12 cellular contexts compared by ENCODE assay signal in genomic region chr14:100664841-100665425, GRCh38.
DNase-seq lines count a peak whose midpoint lies in the region; ATAC-seq, FAIRE-seq and TF ChIP-seq lines count a peak whose summit lies in the region.
"Had no signal": no experiment of that assay in that cellular context is flagged by ENCODE, and none has a peak within 500 bp of the region (broad histone marks: within the 10 kb centered on the region; RNA-seq: fewer than 3 reads in every experiment).

No MANE protein-coding gene starts in this region.

- no peaks in the 10 kb centered on the region for H3K36me3 Mint-ChIP-seq in endodermal cell (ENCODE audit: low read depth)
- no peaks in the 10 kb centered on the region for H3K36me3 Mint-ChIP-seq in mesothelial cell of epicardium
- no peaks in the 10 kb centered on the region for H3K36me3 Mint-ChIP-seq in activated CD4-positive, alpha-beta T cell treated with anti-CD3 and anti-CD28 coated beads, Interleukin-2, amount 10 ng/mL, durations not matched to agents 24 days and 14 days (ENCODE audit: low read depth)

- H3K9ac ChIP-seq in endodermal cell (ENCODE audit: extremely low read depth, low read length, poor library complexity, severe bottlenecking) = no peak overlapping the region

- H3K9me3 ChIP-seq in MG63 (no peaks in the 10 kb centered on the region), endodermal cell (ENCODE audit: control insufficient read depth, low read length) (no peaks in the 10 kb centered on the region), transverse colon (no peaks in the 10 kb centered on the region)

- peak; percentile 28 for TF ChIP-seq CTCF in endodermal cell (conservative IDR thresholded peaks at IDR 0.05)
- TF ChIP-seq CTCF in mesothelial cell of epicardium (IDR thresholded peaks at IDR 0.05; ENCODE audit: unreplicated experiment) = no peak
- no peak for TF ChIP-seq CTCF in transverse colon (IDR thresholded peaks at IDR 0.05)

- H3K27ac ChIP-seq in endodermal cell (ENCODE audit: low read depth, low read length) = no peak overlapping the region
- H3K27ac ChIP-seq in transverse colon = peak overlapping the region; percentile 35 to 68 (median 47)
- H3K27ac ChIP-seq: cardiac muscle cell had no signal

- ATAC-seq in HG03039 (IDR thresholded peaks at IDR 0.05; ENCODE audit: unreplicated experiment) = no peak

- no peak for TF ChIP-seq EP300 in transverse colon (IDR thresholded peaks at IDR 0.05; ENCODE audit: low read depth)

- FAIRE-seq in RCC 7860 (lab: Jason Lieb, UNC) = no peak

- intact Hi-C loops in transverse colon (cut with DNase I; ENCODE audit: low total_unique reads) = loop anchor here (5.0 kb wide), 1 partner anchor 967 kb away; no protein-coding TSS in a partner anchor
- intact Hi-C loops in activated CD4-positive, alpha-beta T cell treated with anti-CD3 and anti-CD28 coated beads, Interleukin-2, amount 10 ng/mL, durations not matched to agents 24 days and 14 days (cut with micrococcal nuclease) = no loop called here

- H3K36me3 ChIP-seq in MG63 (no peaks in the 10 kb centered on the region), endodermal cell (ENCODE audit: control insufficient read depth, insufficient read depth, low read length) (no peaks in the 10 kb centered on the region), transverse colon (no peaks in the 10 kb centered on the region)
- H3K36me3 ChIP-seq: cardiac muscle cell had no signal

- H3K4me3 ChIP-seq in MG63 = no peak overlapping the region
- H3K4me3 ChIP-seq in endodermal cell (ENCODE audit: low read length) = no peak overlapping the region
- H3K4me3 ChIP-seq in transverse colon = no peak overlapping the region
- H3K4me3 ChIP-seq: cardiac muscle cell had no signal

- H3K4me3 Mint-ChIP-seq in endodermal cell = no peak overlapping the region
- H3K4me3 Mint-ChIP-seq in mesothelial cell of epicardium = no peak overlapping the region
- no peak overlapping the region for H3K4me3 Mint-ChIP-seq in activated CD4-positive, alpha-beta T cell treated with anti-CD3 and anti-CD28 coated beads, Interleukin-2, amount 10 ng/mL, durations not matched to agents 24 days and 14 days
- H3K4me3 Mint-ChIP-seq: IgD-negative memory B cell had no signal

- H3K4me1 ChIP-seq in endodermal cell (ENCODE audit: control insufficient read depth, insufficient read depth, low read length) = peaks cover 14% of the 10 kb centered on the region
- peaks cover 7 to 35% (median 28%) of the 10 kb centered on the region in 4 donors for H3K4me1 ChIP-seq in transverse colon

- no peak for TF ChIP-seq POLR2A in transverse colon (IDR thresholded peaks at IDR 0.05)

- H3K27me3 ChIP-seq in MG63 (no peaks in the 10 kb centered on the region), endodermal cell (ENCODE audit: control insufficient read depth, insufficient read depth, low read length, poor library complexity, severe bottlenecking) (no peaks in the 10 kb centered on the region), transverse colon (no peaks in the 10 kb centered on the region)

- 90 to 93% methylated on average over 6 to 13 of the region's 13 CpGs for WGBS in endodermal cell (ENCODE audit: insufficient coverage in 1 of 2, insufficient read length in 1 of 2), 2 experiments
- WGBS in transverse colon (ENCODE audit: low coverage in 1 of 2), 2 donors = 40 to 47% methylated on average over 2 to 13 of the region's 13 CpGs

- DNase-seq in MG63 = peak; percentile 56
- peak; percentile 51 for DNase-seq in endodermal cell
- no peak for DNase-seq in mesothelial cell of epicardium (ENCODE audit: low spot score in 2 of 2, unreplicated experiment in 2 of 2)
- DNase-seq in transverse colon = no peak
- no peak for DNase-seq in activated CD4-positive, alpha-beta T cell treated with anti-CD3 and anti-CD28 coated beads, Interleukin-2, amount 10 ng/mL, durations not matched to agents 24 days and 14 days
- no peak for DNase-seq in RCC 7860 (ENCODE audit: low spot score)
- DNase-seq: activated naive CD4-positive, alpha-beta T cell; Calu3; NCI-H1417 treated with DMSO at 0.1 percent for 48 hours had no signal

- H3K9me3 Mint-ChIP-seq in endodermal cell (no peaks in the 10 kb centered on the region), mesothelial cell of epicardium (no peaks in the 10 kb centered on the region)
- H3K9me3 Mint-ChIP-seq in activated CD4-positive, alpha-beta T cell treated with anti-CD3 and anti-CD28 coated beads, Interleukin-2, amount 10 ng/mL, durations not matched to agents 24 days and 14 days = no peaks in the 10 kb centered on the region

- H3K27ac Mint-ChIP-seq in endodermal cell = no peak overlapping the region
- peak overlapping the region; percentile 70 for H3K27ac Mint-ChIP-seq in mesothelial cell of epicardium
- H3K27ac Mint-ChIP-seq in activated CD4-positive, alpha-beta T cell treated with anti-CD3 and anti-CD28 coated beads, Interleukin-2, amount 10 ng/mL, durations not matched to agents 24 days and 14 days = no peak overlapping the region

- H3K4me1 Mint-ChIP-seq in endodermal cell (peaks cover 42% of the 10 kb centered on the region), mesothelial cell of epicardium (peaks cover 30% of the 10 kb centered on the region)
- H3K4me1 Mint-ChIP-seq in activated CD4-positive, alpha-beta T cell treated with anti-CD3 and anti-CD28 coated beads, Interleukin-2, amount 10 ng/mL, durations not matched to agents 24 days and 14 days = peaks cover 2% of the 10 kb centered on the region

- H3K27me3 Mint-ChIP-seq in endodermal cell (ENCODE audit: insufficient read depth) = peaks cover 2% of the 10 kb centered on the region
- peaks cover 5% of the 10 kb centered on the region for H3K27me3 Mint-ChIP-seq in mesothelial cell of epicardium (ENCODE audit: low read depth)
- H3K27me3 Mint-ChIP-seq in activated CD4-positive, alpha-beta T cell treated with anti-CD3 and anti-CD28 coated beads, Interleukin-2, amount 10 ng/mL, durations not matched to agents 24 days and 14 days = peaks cover 4% of the 10 kb centered on the region

- in situ Hi-C loops in transverse colon (cut with MboI; ENCODE audit: low pct_ligation_motif_present in 1 of 4, low pct_unique_long_range_greater_than_20kb in 1 of 4, low sequenced_read_pairs in 3 of 4) = no loop called here

Comparison
In these comparisons a context has a peak if more than half of its experiments do, and no peak if none do; other contexts are left out.
1. DNase-seq: peak in MG63 (single experiment) and endodermal cell (single experiment); none in mesothelial cell of epicardium (0 of 2), transverse colon (single experiment), activated CD4-positive, alpha-beta T cell treated with anti-CD3 and anti-CD28 coated beads, Interleukin-2, amount 10 ng/mL, durations not matched to agents 24 days and 14 days (single experiment) and RCC 7860 (single experiment).